In the genomic region with DNA sequence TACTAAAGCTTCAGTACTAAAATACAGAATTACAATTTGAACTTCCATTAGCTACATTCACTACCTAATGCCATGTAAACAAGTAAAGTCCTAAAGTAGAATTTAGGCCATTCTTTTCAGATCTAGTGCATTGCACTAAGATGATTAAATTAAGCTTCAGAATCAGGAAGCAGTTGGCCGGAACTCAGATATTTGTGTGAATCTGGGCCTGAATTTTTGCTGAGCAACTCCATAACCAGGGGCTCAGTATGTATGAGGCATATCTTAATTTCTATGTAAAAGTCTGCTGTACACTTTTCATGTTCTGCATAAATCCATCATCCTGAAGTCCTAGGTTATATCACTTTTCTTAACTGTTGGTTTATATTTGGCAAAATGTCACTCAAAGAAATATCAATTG, we compare ENCODE assay signal across 1 cellular context.
TF ChIP-seq lines count a peak whose summit lies in the region.

No MANE protein-coding gene starts in this region.

TF ChIP-seq in SK-N-SH, 30 proteins besides CTCF, POLR2A, EP300 and RAD21 (continued from another document):
- TF ChIP-seq, protein P1, sequence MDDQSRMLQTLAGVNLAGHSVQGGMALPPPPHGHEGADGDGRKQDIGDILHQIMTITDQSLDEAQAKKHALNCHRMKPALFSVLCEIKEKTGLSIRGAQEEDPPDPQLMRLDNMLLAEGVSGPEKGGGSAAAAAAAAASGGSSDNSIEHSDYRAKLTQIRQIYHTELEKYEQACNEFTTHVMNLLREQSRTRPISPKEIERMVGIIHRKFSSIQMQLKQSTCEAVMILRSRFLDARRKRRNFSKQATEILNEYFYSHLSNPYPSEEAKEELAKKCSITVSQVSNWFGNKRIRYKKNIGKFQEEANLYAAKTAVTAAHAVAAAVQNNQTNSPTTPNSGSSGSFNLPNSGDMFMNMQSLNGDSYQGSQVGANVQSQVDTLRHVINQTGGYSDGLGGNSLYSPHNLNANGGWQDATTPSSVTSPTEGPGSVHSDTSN (IDR thresholded peaks at IDR 0.05): no peak
- TF ChIP-seq CHD2 (IDR thresholded peaks at IDR 0.05; ENCODE audit: low read length, partially characterized antibody): no peak
- TF ChIP-seq, protein P2, sequence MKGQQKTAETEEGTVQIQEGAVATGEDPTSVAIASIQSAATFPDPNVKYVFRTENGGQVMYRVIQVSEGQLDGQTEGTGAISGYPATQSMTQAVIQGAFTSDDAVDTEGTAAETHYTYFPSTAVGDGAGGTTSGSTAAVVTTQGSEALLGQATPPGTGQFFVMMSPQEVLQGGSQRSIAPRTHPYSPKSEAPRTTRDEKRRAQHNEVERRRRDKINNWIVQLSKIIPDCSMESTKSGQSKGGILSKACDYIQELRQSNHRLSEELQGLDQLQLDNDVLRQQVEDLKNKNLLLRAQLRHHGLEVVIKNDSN (IDR thresholded peaks at IDR 0.05; ENCODE audit: borderline replicate concordance, low read depth): no peak
- no peak for TF ChIP-seq MEF2A (IDR thresholded peaks at IDR 0.05; ENCODE audit: borderline replicate concordance, low read depth)
- no peak for TF ChIP-seq NFIC (IDR thresholded peaks at IDR 0.05; ENCODE audit: borderline replicate concordance)
- TF ChIP-seq MXI1 (IDR thresholded peaks at IDR 0.05; ENCODE audit: low read depth, low read length): no peak
- no peak for TF ChIP-seq FOXM1 (IDR thresholded peaks at IDR 0.05; ENCODE audit: low read depth)
- no peak for TF ChIP-seq MAX (IDR thresholded peaks at IDR 0.05; ENCODE audit: low read depth)
- TF ChIP-seq ELF1 (IDR thresholded peaks at IDR 0.05): no peak
- TF ChIP-seq POLR2AphosphoS5 (IDR thresholded peaks at IDR 0.05; ENCODE audit: low read depth, low read length): no peak
- no peak for TF ChIP-seq TCF12 (IDR thresholded peaks at IDR 0.05)
- TF ChIP-seq, protein P3, sequence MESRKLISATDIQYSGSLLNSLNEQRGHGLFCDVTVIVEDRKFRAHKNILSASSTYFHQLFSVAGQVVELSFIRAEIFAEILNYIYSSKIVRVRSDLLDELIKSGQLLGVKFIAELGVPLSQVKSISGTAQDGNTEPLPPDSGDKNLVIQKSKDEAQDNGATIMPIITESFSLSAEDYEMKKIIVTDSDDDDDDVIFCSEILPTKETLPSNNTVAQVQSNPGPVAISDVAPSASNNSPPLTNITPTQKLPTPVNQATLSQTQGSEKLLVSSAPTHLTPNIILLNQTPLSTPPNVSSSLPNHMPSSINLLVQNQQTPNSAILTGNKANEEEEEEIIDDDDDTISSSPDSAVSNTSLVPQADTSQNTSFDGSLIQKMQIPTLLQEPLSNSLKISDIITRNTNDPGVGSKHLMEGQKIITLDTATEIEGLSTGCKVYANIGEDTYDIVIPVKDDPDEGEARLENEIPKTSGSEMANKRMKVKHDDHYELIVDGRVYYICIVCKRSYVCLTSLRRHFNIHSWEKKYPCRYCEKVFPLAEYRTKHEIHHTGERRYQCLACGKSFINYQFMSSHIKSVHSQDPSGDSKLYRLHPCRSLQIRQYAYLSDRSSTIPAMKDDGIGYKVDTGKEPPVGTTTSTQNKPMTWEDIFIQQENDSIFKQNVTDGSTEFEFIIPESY (IDR thresholded peaks at IDR 0.05; ENCODE audit: borderline replicate concordance, low read depth): no peak
